ENCODE assay signal across 8 cellular contexts in the genomic region with DNA sequence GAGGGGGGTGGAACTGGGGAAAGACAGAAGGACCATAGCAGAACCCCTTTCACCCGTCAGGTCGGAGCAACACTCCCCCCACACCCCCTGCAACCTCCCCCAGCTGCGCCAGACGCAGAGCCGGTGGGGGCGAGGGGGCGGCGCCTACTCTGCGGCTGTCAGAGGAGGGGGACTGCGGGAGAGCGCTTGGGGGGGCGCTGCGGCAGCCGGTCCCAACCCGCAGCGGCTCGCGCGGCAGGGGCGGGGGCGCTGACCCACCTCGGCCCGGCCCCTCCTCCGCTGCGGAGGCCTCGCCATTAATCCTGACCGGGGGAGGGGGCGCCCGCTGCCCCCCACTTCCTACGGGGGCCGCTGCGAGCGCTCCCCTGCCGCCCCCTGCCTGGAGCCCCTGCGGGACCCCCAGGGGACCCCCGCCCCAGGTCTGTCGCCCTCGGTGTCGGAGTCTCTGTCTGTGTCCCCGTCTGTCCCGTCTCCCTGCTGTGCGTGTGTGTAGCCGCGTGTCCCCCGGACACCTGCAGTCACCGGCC. TPM values are rescaled to one million over a fixed set of nuclear protein-coding genes. Genes with fewer than 3 reads are reported as not detected.
DNase-seq lines count a peak whose midpoint lies in the region; ATAC-seq and TF ChIP-seq lines count a peak whose summit lies in the region.

No MANE protein-coding gene starts in this region.

- intact Hi-C loops in stomach (cut with DNase I; ENCODE audit: low total_unique reads), result no loop called here

- WGBS in stomach, 5 donors, result 0 to 6% (median 2%) methylated on average over 4 to 44 of the region's 46 CpGs

- H3K27me3 ChIP-seq in kidney epithelial cell (ENCODE audit: control insufficient read depth, insufficient read depth, low read length), result peaks cover 12% of the 10 kb centered on the region
- H3K27me3 ChIP-seq in stomach, result peaks cover 0 to 6% (median 0%) of the 10 kb centered on the region in 3 donors

- H3K4me3 ChIP-seq in kidney epithelial cell (ENCODE audit: low read depth, low read length) (peak overlapping the region; percentile 76), stomach (peak overlapping the region; percentile 57 to 99 (median 98))

- DNase-seq in DMS 273 (lab: John Stamatoyannopoulos, UW; ENCODE audit: unreplicated experiment), result peak; percentile 56
- DNase-seq in DMS 273 treated with DMSO at 0.1 percent for 48 hours (lab: John Stamatoyannopoulos, UW), result no peak
- peak; percentile 31 for DNase-seq in activated naive CD4-positive, alpha-beta T cell treated with anti-CD3 and anti-CD28 coated beads, Interleukin-2, amount 50 U/mL, for 16 hours
- DNase-seq in kidney epithelial cell (ENCODE audit: low read depth), result no peak
- DNase-seq in stomach, result no peak
- DNase-seq in HCEC 1CT, result no peak
- DNase-seq in NCI-H1436 treated with DMSO at 0.1 percent for 48 hours (lab: John Stamatoyannopoulos, UW), result no peak

- no peak for TF ChIP-seq CTCF in kidney epithelial cell (IDR thresholded peaks at IDR 0.05; ENCODE audit: insufficient read depth, low read length, poor library complexity, severe bottlenecking)
- TF ChIP-seq CTCF in stomach (IDR thresholded peaks at IDR 0.05), result no peak

- no peaks in the 10 kb centered on the region for H3K36me3 ChIP-seq in kidney epithelial cell (ENCODE audit: control insufficient read depth, insufficient read depth, low read length)
- H3K36me3 ChIP-seq in stomach, result no peaks in the 10 kb centered on the region

- peak overlapping the region; percentile 81 to 100 (median 93) for H3K27ac ChIP-seq in stomach

- no peak for TF ChIP-seq EP300 in stomach (IDR thresholded peaks at IDR 0.05)

- no peak for TF ChIP-seq POLR2A in stomach (IDR thresholded peaks at IDR 0.05)

- H3K9me3 ChIP-seq in stomach, result peaks cover 0 to 7% (median 0%) of the 10 kb centered on the region in 4 donors

- H3K4me1 ChIP-seq in stomach, result peaks cover 27 to 45% (median 42%) of the 10 kb centered on the region in 4 donors

- no peak for ATAC-seq in GM21529 (IDR thresholded peaks at IDR 0.05; ENCODE audit: unreplicated experiment)

RNA-seq across cellular contexts. Expression of a gene that starts 7.9 kb away (rescaled TPM):
- 18.0 and 31.6 TPM in 2 replicates for total RNA-seq in kidney epithelial cell
- 100 to 1,000 TPM in 2 of 5 donors, 10 to 100 TPM in 3; 32.3 to 251 (median 94.2) TPM for total RNA-seq in stomach
- polyA plus RNA-seq in stomach, result 10 to 100 TPM; 16.7 to 61.5 (median 34.2) TPM

Comparison
In these comparisons a context has a peak if more than half of its experiments do, and no peak if none do; other contexts are left out.
1. DNase-seq: peak in DMS 273 (single experiment) and activated naive CD4-positive, alpha-beta T cell treated with anti-CD3 and anti-CD28 coated beads, Interleukin-2, amount 50 U/mL, for 16 hours (single experiment); none in DMS 273 treated with DMSO at 0.1 percent for 48 hours (single experiment), kidney epithelial cell (single experiment), stomach (single experiment), HCEC 1CT (single experiment) and NCI-H1436 treated with DMSO at 0.1 percent for 48 hours (single experiment).